27 cellular contexts compared by ENCODE assay signal in the genomic region with DNA sequence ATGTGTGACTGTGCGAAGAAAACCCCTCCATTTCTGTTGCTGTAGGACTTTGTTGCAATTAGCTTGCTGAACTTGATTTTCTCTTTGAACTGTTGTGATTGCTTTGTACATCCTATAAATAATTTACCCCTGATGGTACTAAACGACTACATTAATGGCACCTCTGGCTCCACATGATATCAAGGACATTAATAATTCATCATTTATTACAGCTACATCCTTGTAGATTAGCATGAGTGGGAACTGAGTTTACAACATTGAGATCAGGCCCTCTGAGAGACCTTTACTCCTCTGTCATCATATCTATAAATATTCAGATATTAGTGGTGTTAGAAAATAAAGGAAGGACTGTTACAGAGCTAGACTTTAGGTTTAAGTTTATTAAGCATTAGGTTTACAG.
"Had no signal": no experiment of that assay in that cellular context is flagged by ENCODE, and none has a peak within 500 bp of the region (broad histone marks: within the 10 kb centered on the region; RNA-seq: fewer than 3 reads in every experiment).

No MANE protein-coding gene starts in this region.

- H3K27me3 ChIP-seq: esophagus squamous epithelium, heart right ventricle, right lobe of liver, stomach, tibial artery had no signal

- H3K9me3 ChIP-seq: esophagus squamous epithelium, mucosa of descending colon, prostate gland, right lobe of liver, stomach, tibial artery had no signal

- DNase-seq: cerebellar nuclear complex; cortex of kidney; effector memory CD8-positive, alpha-beta T cell; erythroblast; esophagus squamous epithelium; glutamatergic neuron; heart right ventricle; hippocampal formation; left cardiac atrium; mucosa of descending colon; naive thymus-derived CD4-positive, alpha-beta T cell; nucleus accumbens; right lobe of liver; stimulated activated CD4-positive, alpha-beta T cell treated with anti-CD3 and anti-CD28 coated beads, Interleukin-12 subunit alpha, Interleukin-12 subunit beta, amount 100 ng/mL, for 4 hours; stimulated activated CD4-positive, alpha-beta T cell treated with anti-CD3 and anti-CD28 coated beads, Interleukin-1b, Interleukin-23, amount 100 ng/mL, for 48 hours; stimulated activated CD4-positive, alpha-beta T cell treated with anti-CD3 and anti-CD28 coated beads, Interleukin-4, amount 100 ng/mL, for 1 hour; stimulated activated CD8-positive, alpha-beta memory T cell treated with anti-CD3 and anti-CD28 coated beads, Interleukin-4, amount 100 ng/mL, for 48 hours; stimulated activated naive CD4-positive, alpha-beta T cell treated with Interleukin-2 at 50 U/mL for 16 hours; stomach; tibial artery had no signal

- H3K27ac Mint-ChIP-seq: memory B cell, type B pancreatic cell had no signal

- H3K36me3 ChIP-seq: prostate gland, right lobe of liver had no signal

- H3K27me3 Mint-ChIP-seq: effector memory CD8-positive, alpha-beta T cell; memory B cell; naive thymus-derived CD4-positive, alpha-beta T cell; type B pancreatic cell had no signal

- H3K27ac ChIP-seq: esophagus squamous epithelium, prostate gland, right lobe of liver, stomach, tibial artery had no signal

- H3K4me3 ChIP-seq: esophagus squamous epithelium, heart right ventricle, lung, mucosa of descending colon, prostate gland, right lobe of liver, smooth muscle cell, stomach, tibial artery had no signal

- H3K4me1 ChIP-seq: prostate gland had no signal

- H3K9me3 Mint-ChIP-seq: effector memory CD8-positive, alpha-beta T cell; nephron had no signal

- ATAC-seq: effector memory CD8-positive, alpha-beta T cell; heart right ventricle; left cardiac atrium; mucosa of descending colon; naive thymus-derived CD4-positive, alpha-beta T cell; right lobe of liver had no signal

- H3K4me3 Mint-ChIP-seq: effector memory CD8-positive, alpha-beta T cell; memory B cell; mesothelial cell of epicardium; naive thymus-derived CD4-positive, alpha-beta T cell; nephron; type B pancreatic cell had no signal
